In genomic region chrX:153649915-153650782, GRCh38 we compare ENCODE assay signal across 19 cellular contexts. TPM values are rescaled to one million over a fixed set of nuclear protein-coding genes. Genes with fewer than 3 reads are reported as not detected.
DNase-seq lines count a peak whose midpoint lies in the region; ATAC-seq and TF ChIP-seq lines count a peak whose summit lies in the region.
"Had no signal": no experiment of that assay in that cellular context is flagged by ENCODE, and none has a peak within 500 bp of the region (broad histone marks: within the 10 kb centered on the region; RNA-seq: fewer than 3 reads in every experiment).

No MANE protein-coding gene starts in this region.

- DNase-seq in stimulated activated naive CD8-positive, alpha-beta T cell treated with anti-CD3 and anti-CD28 coated beads, Interleukin-15, amount 100 ng/mL, for 72 hours, result no peak
- DNase-seq in stimulated activated naive CD8-positive, alpha-beta T cell treated with anti-CD3 and anti-CD28 coated beads, Interleukin-15, Interleukin-2, amounts not matched to agents 100 U/mL and 50 U/mL, for 24 hours, result no peak
- DNase-seq in chondrocyte (ENCODE audit: low spot score), result peak; percentile 77
- peak; percentile 81 for DNase-seq in mesenteric fat pad (ENCODE audit: low spot score)
- no peak for DNase-seq in Kasumi-1 (lab: John Stamatoyannopoulos, UW)
- DNase-seq in SKM-1 treated with dmso at 0.1 percent for 144 hours (lab: John Stamatoyannopoulos, UW; ENCODE audit: unreplicated experiment), result no peak
- DNase-seq in UCSD-AML1 (lab: John Stamatoyannopoulos, UW; ENCODE audit: unreplicated experiment), result no peak
- DNase-seq: amniotic stem cell, C1 segment of cervical spinal cord, hypothalamus, IMR-90, NCI-H1105, NCI-H226, substantia nigra had no signal

- peaks cover 35% of the 10 kb centered on the region for H3K27me3 Mint-ChIP-seq in stimulated activated naive CD8-positive, alpha-beta T cell treated with anti-CD3 and anti-CD28 coated beads, Interleukin-15, amount 100 ng/mL, for 72 hours
- peaks cover 7% of the 10 kb centered on the region for H3K27me3 Mint-ChIP-seq in chondrocyte (ENCODE audit: low read depth)

- H3K9me3 Mint-ChIP-seq in stimulated activated naive CD8-positive, alpha-beta T cell treated with anti-CD3 and anti-CD28 coated beads, Interleukin-15, amount 100 ng/mL, for 72 hours, result no peaks in the 10 kb centered on the region
- peaks cover 11% of the 10 kb centered on the region for H3K9me3 Mint-ChIP-seq in chondrocyte (ENCODE audit: low read depth)
- H3K9me3 Mint-ChIP-seq: activated CD4-positive, alpha-beta T cell treated with anti-CD3 and anti-CD28 coated beads, Interleukin-2, amount 10 ng/mL, durations not matched to agents 7 days and 5 days had no signal

- peaks cover 2% of the 10 kb centered on the region for H3K36me3 Mint-ChIP-seq in chondrocyte (ENCODE audit: low read depth)

- ATAC-seq in stimulated activated naive CD8-positive, alpha-beta T cell treated with anti-CD3 and anti-CD28 coated beads, Interleukin-15, amount 100 ng/mL, for 72 hours, result peak; percentile 19
- no peak for ATAC-seq in stimulated activated naive CD8-positive, alpha-beta T cell treated with anti-CD3 and anti-CD28 coated beads, Interleukin-15, Interleukin-2, amounts not matched to agents 100 U/mL and 50 U/mL, for 24 hours
- ATAC-seq: gastroesophageal sphincter had no signal

- TF ChIP-seq CTCF in chondrocyte (IDR thresholded peaks at IDR 0.05), result no peak

- H3K4me1 Mint-ChIP-seq in stimulated activated naive CD8-positive, alpha-beta T cell treated with anti-CD3 and anti-CD28 coated beads, Interleukin-15, amount 100 ng/mL, for 72 hours, result no peaks in the 10 kb centered on the region
- no peaks in the 10 kb centered on the region for H3K4me1 Mint-ChIP-seq in chondrocyte (ENCODE audit: low read depth)
- H3K4me1 Mint-ChIP-seq: activated CD4-positive, alpha-beta T cell treated with anti-CD3 and anti-CD28 coated beads, Interleukin-2, amount 10 ng/mL, durations not matched to agents 7 days and 5 days had no signal

- H3K27ac Mint-ChIP-seq in stimulated activated naive CD8-positive, alpha-beta T cell treated with anti-CD3 and anti-CD28 coated beads, Interleukin-15, amount 100 ng/mL, for 72 hours, result no peak overlapping the region
- H3K27ac Mint-ChIP-seq in chondrocyte (ENCODE audit: unreplicated experiment), result no peak overlapping the region
- H3K27ac Mint-ChIP-seq: activated CD4-positive, alpha-beta T cell treated with anti-CD3 and anti-CD28 coated beads, Interleukin-2, amount 10 ng/mL, durations not matched to agents 7 days and 5 days had no signal

- no peak overlapping the region for H3K4me3 Mint-ChIP-seq in stimulated activated naive CD8-positive, alpha-beta T cell treated with anti-CD3 and anti-CD28 coated beads, Interleukin-15, amount 100 ng/mL, for 72 hours
- H3K4me3 Mint-ChIP-seq in chondrocyte (ENCODE audit: unreplicated experiment), result no peak overlapping the region
- H3K4me3 Mint-ChIP-seq: activated CD4-positive, alpha-beta T cell treated with anti-CD3 and anti-CD28 coated beads, Interleukin-2, amount 10 ng/mL, durations not matched to agents 7 days and 5 days had no signal

RNA-seq across cellular contexts. Expression of gene DUSP9, which starts 3.1 kb away (rescaled TPM):
- total RNA-seq in chondrocyte, result 0.13 to 0.77 TPM in 2 of 3 replicates, not detected in the other
- 0.39 TPM for total RNA-seq in mesenteric fat pad
- total RNA-seq: activated CD4-positive, alpha-beta T cell treated with anti-CD3 and anti-CD28 coated beads, Interleukin-2, amount 10 ng/mL, durations not matched to agents 7 days and 5 days; gastroesophageal sphincter had no signal

RNA-seq across cellular contexts. Expression of gene PNCK, which starts 23.5 kb away (rescaled TPM):
- total RNA-seq in chondrocyte (3.2 to 3.8 TPM (median 3.5 TPM) in 3 replicates), mesenteric fat pad (1.4 TPM)
- total RNA-seq: activated CD4-positive, alpha-beta T cell treated with anti-CD3 and anti-CD28 coated beads, Interleukin-2, amount 10 ng/mL, durations not matched to agents 7 days and 5 days; Daoy; lung microvascular endothelial cell; pulmonary artery endothelial cell had no signal

RNA-seq across cellular contexts. Expression of gene SLC6A8, which starts 37.6 kb away (rescaled TPM):
- total RNA-seq in chondrocyte (47.6 to 71.1 TPM (median 70.6 TPM) in 3 replicates), mesenteric fat pad (45.9 TPM)

RNA-seq across cellular contexts. Expression of gene CCNQ, which starts 51.2 kb away (rescaled TPM):
- total RNA-seq in chondrocyte (17.2 to 21.9 TPM (median 17.7 TPM) in 3 replicates), mesenteric fat pad (16.3 TPM)

Comparison
In these comparisons a context has a peak if more than half of its experiments do, and no peak if none do; other contexts are left out.
1. DNase-seq: peak in chondrocyte (single experiment) and mesenteric fat pad (single experiment); none in stimulated activated naive CD8-positive, alpha-beta T cell treated with anti-CD3 and anti-CD28 coated beads, Interleukin-15, amount 100 ng/mL, for 72 hours (0 of 2), stimulated activated naive CD8-positive, alpha-beta T cell treated with anti-CD3 and anti-CD28 coated beads, Interleukin-15, Interleukin-2, amounts not matched to agents 100 U/mL and 50 U/mL, for 24 hours (single experiment), Kasumi-1 (0 of 2), SKM-1 treated with dmso at 0.1 percent for 144 hours (single experiment) and UCSD-AML1 (single experiment).